In the genomic region with DNA sequence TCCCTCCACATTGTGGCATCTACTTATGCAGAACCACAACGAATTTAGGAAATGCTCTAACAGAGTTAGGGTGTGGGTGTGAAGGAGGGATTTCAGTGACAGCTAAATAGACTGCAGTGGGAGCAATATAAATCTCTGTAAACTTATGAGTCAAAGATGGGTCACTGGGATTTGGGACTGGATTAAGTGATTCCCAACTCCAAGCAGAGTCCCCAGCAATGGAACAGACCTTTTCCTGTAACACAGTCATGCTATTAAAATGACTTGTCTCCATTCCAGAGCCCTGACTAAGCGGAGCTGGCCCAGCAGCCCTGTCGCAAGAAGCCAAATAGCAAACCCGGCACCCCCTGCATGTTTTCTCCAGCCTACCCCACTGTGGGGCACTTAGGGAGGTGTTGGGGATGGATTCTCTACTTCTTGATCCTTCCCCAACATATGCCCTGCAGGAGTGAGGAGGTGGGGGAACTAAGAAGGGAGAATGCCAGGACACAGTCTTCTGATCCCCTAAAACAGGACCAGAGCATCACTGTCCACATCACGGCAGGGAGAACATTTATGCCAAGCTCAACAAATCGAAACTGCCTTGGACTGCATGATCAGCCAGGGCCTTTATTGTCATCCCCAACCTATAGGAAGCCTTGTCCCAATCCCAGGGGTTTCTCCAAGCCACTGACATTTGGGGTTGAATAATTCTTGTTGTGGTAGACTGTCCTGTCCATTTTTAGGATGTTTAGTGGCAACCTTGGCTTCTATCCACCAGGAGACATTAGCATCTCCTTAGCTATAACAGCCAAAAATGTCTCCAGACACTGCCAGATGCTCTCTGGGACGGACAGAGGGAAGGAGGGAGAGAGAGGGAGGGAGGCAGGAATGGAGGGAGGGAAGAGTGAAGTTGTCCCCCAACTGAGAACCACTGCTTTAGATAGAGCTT, we compare ENCODE assay signal across 9 cellular contexts.
A peak's percentile ranks its signal among the peaks of the same experiment; 100 is the strongest.
DNase-seq lines count a peak whose midpoint lies in the region; ATAC-seq lines count a peak whose summit lies in the region.
"Had no signal": no experiment of that assay in that cellular context is flagged by ENCODE, and none has a peak within 500 bp of the region (broad histone marks: within the 10 kb centered on the region; RNA-seq: fewer than 3 reads in every experiment).

No MANE protein-coding gene starts in this region.

- H3K4me3 ChIP-seq in mucosa of rectum (ENCODE audit: low read length in 2 of 2): no peak overlapping the region

- no peaks in the 10 kb centered on the region for H3K27me3 ChIP-seq in mucosa of rectum (ENCODE audit: control insufficient read depth in 2 of 2, insufficient read depth in 2 of 2, low read length in 2 of 2)

- ATAC-seq in GM21367 (IDR thresholded peaks at IDR 0.05; ENCODE audit: unreplicated experiment) (no peak), HG03342 (IDR thresholded peaks at IDR 0.05; ENCODE audit: unreplicated experiment) (no peak), HG02759 (IDR thresholded peaks at IDR 0.05; ENCODE audit: unreplicated experiment) (no peak)

- DNase-seq in NCI-H446 (lab: John Stamatoyannopoulos, UW) (peak; percentile 28 to 29), NCI-H446 treated with DMSO at 0.1 percent for 48 hours (lab: John Stamatoyannopoulos, UW) (no peak), epidermal melanocyte (ENCODE audit: insufficient read length, low spot score) (peak; percentile 71), NCI-H1048 (lab: John Stamatoyannopoulos, UW) (no peak)
- DNase-seq: stimulated activated CD4-positive, alpha-beta T cell treated with anti-CD3 and anti-CD28 coated beads, Interleukin-1b, Interleukin-23, amount 100 ng/mL, for 48 hours had no signal

- peaks cover 12 to 20% of the 10 kb centered on the region in 2 donors for H3K36me3 ChIP-seq in mucosa of rectum (ENCODE audit: control insufficient read depth in 2 of 2, insufficient read depth in 2 of 2, low read length in 2 of 2)

- H3K9me3 ChIP-seq in mucosa of rectum (ENCODE audit: control insufficient read depth in 2 of 2, low read length in 2 of 2): no peaks in the 10 kb centered on the region

- peak overlapping the region; percentile 86 to 88 for H3K27ac ChIP-seq in mucosa of rectum (ENCODE audit: low read depth in 2 of 2, low read length in 2 of 2)

- peaks cover 39 to 46% of the 10 kb centered on the region in 2 donors for H3K4me1 ChIP-seq in mucosa of rectum (ENCODE audit: control insufficient read depth in 2 of 2, insufficient read depth in 2 of 2, low read length in 2 of 2)

- H3K9ac ChIP-seq in mucosa of rectum (ENCODE audit: low read depth in 1 of 2, low read length in 2 of 2): no peak overlapping the region

Comparison
In these comparisons a context has a peak if more than half of its experiments do, and no peak if none do; other contexts are left out.
1. DNase-seq: peak in NCI-H446 (2 of 2) and epidermal melanocyte (single experiment); none in NCI-H446 treated with DMSO at 0.1 percent for 48 hours (single experiment) and NCI-H1048 (single experiment).